Comparison of ENCODE assay signal across 8 cellular contexts in genomic region chr6:119314894-119315272, GRCh38. TPM values are rescaled to one million over a fixed set of nuclear protein-coding genes. Genes with fewer than 3 reads are reported as not detected.
DNase-seq lines count a peak whose midpoint lies in the region; ATAC-seq and TF ChIP-seq lines count a peak whose summit lies in the region.

No MANE protein-coding gene starts in this region.

- 36 to 66% methylated on average over 5 of the region's 5 CpGs for WGBS in upper lobe of left lung, 2 donors
- WGBS in gastroesophageal sphincter (ENCODE audit: low coverage in 1 of 2), 2 donors = 45 to 87% methylated on average over 5 of the region's 5 CpGs

- H3K4me1 Mint-ChIP-seq in activated T-helper 1 cell treated with anti-CD3 and anti-CD28 coated beads, Interleukin-12 subunit alpha, Interleukin-12 subunit beta, Interleukin-2, Interleukin-4 antibody, amounts not matched to agents 30 ng/mL and 10 ng/mL and 1 ng/mL, durations not matched to agents 14 hours and 24 hours and 36 hours (ENCODE audit: low read depth) = peaks cover 69% of the 10 kb centered on the region

- intact Hi-C loops in left ventricle myocardium inferior (cut with micrococcal nuclease) = no loop called here
- intact Hi-C loops in activated T-helper 1 cell treated with anti-CD3 and anti-CD28 coated beads, Interleukin-12 subunit alpha, Interleukin-12 subunit beta, Interleukin-2, Interleukin-4 antibody, amounts not matched to agents 30 ng/mL and 10 ng/mL and 1 ng/mL, durations not matched to agents 14 hours and 24 hours and 36 hours (cut with micrococcal nuclease) = loop anchor here (1.0 to 10.0 kb wide), 8 partner anchors 7 to 420 kb away; partner anchors contain the start of gene ASF1A

- TF ChIP-seq CTCF in left ventricle myocardium inferior (IDR thresholded peaks at IDR 0.05; ENCODE audit: borderline replicate concordance) = no peak
- no peak for TF ChIP-seq CTCF in right atrium auricular region (IDR thresholded peaks at IDR 0.05)
- no peak for TF ChIP-seq CTCF in upper lobe of left lung (IDR thresholded peaks at IDR 0.05)
- TF ChIP-seq CTCF in gastroesophageal sphincter (IDR thresholded peaks at IDR 0.05) = no peak

- H3K4me3 ChIP-seq in left ventricle myocardium inferior (no peak overlapping the region), right atrium auricular region (no peak overlapping the region), upper lobe of left lung (no peak overlapping the region), gastroesophageal sphincter (no peak overlapping the region)

- no peaks in the 10 kb centered on the region for H3K9me3 Mint-ChIP-seq in activated T-helper 1 cell treated with anti-CD3 and anti-CD28 coated beads, Interleukin-12 subunit alpha, Interleukin-12 subunit beta, Interleukin-2, Interleukin-4 antibody, amounts not matched to agents 30 ng/mL and 10 ng/mL and 1 ng/mL, durations not matched to agents 14 hours and 24 hours and 36 hours

- peak overlapping the region; percentile 25 for H3K27ac ChIP-seq in left ventricle myocardium inferior (replicated peaks)
- H3K27ac ChIP-seq in right atrium auricular region = no peak overlapping the region
- H3K27ac ChIP-seq in upper lobe of left lung = peak overlapping the region; percentile 44 to 73 (median 55)
- no peak overlapping the region for H3K27ac ChIP-seq in gastroesophageal sphincter

- TF ChIP-seq EP300 in upper lobe of left lung (IDR thresholded peaks at IDR 0.05) (no peak), gastroesophageal sphincter (IDR thresholded peaks at IDR 0.05) (no peak)

- H3K9me3 ChIP-seq in left ventricle myocardium inferior (replicated peaks) (no peaks in the 10 kb centered on the region), right atrium auricular region (no peaks in the 10 kb centered on the region), upper lobe of left lung (no peaks in the 10 kb centered on the region), gastroesophageal sphincter (no peaks in the 10 kb centered on the region)

- H3K4me1 ChIP-seq in left ventricle myocardium inferior (peaks cover 60% of the 10 kb centered on the region), right atrium auricular region (peaks cover 0 to 29% of the 10 kb centered on the region in 2 donors), upper lobe of left lung (peaks cover 39 to 52% (median 46%) of the 10 kb centered on the region in 4 donors), gastroesophageal sphincter (peaks cover 0 to 55% (median 0%) of the 10 kb centered on the region in 3 donors)

- peaks cover 19% of the 10 kb centered on the region for H3K36me3 Mint-ChIP-seq in activated T-helper 1 cell treated with anti-CD3 and anti-CD28 coated beads, Interleukin-12 subunit alpha, Interleukin-12 subunit beta, Interleukin-2, Interleukin-4 antibody, amounts not matched to agents 30 ng/mL and 10 ng/mL and 1 ng/mL, durations not matched to agents 14 hours and 24 hours and 36 hours (ENCODE audit: low read depth)

- H3K36me3 ChIP-seq in left ventricle myocardium inferior (no peaks in the 10 kb centered on the region), right atrium auricular region (no peaks in the 10 kb centered on the region), upper lobe of left lung (no peaks in the 10 kb centered on the region), gastroesophageal sphincter (peaks cover 0 to 2% of the 10 kb centered on the region in 2 donors)

- peak overlapping the region; percentile 99 for H3K27ac Mint-ChIP-seq in activated T-helper 1 cell treated with anti-CD3 and anti-CD28 coated beads, Interleukin-12 subunit alpha, Interleukin-12 subunit beta, Interleukin-2, Interleukin-4 antibody, amounts not matched to agents 30 ng/mL and 10 ng/mL and 1 ng/mL, durations not matched to agents 14 hours and 24 hours and 36 hours

- no peak for DNase-seq in left ventricle myocardium inferior
- DNase-seq in right atrium auricular region (ENCODE audit: low spot score) = no peak
- no peak for DNase-seq in activated T-helper 1 cell treated with anti-CD3 and anti-CD28 coated beads, Interleukin-12 subunit alpha, Interleukin-12 subunit beta, Interleukin-2, Interleukin-4 antibody, amounts not matched to agents 30 ng/mL and 10 ng/mL and 1 ng/mL, durations not matched to agents 14 hours and 24 hours and 36 hours (ENCODE audit: low spot score)
- DNase-seq in upper lobe of left lung = no peak
- DNase-seq in NCI-H2171 treated with DMSO at 0.1 percent for 48 hours (lab: John Stamatoyannopoulos, UW) = no peak
- DNase-seq in mesenteric fat pad (ENCODE audit: low spot score) = no peak

- peak overlapping the region; percentile 73 for H3K4me3 Mint-ChIP-seq in activated T-helper 1 cell treated with anti-CD3 and anti-CD28 coated beads, Interleukin-12 subunit alpha, Interleukin-12 subunit beta, Interleukin-2, Interleukin-4 antibody, amounts not matched to agents 30 ng/mL and 10 ng/mL and 1 ng/mL, durations not matched to agents 14 hours and 24 hours and 36 hours

- TF ChIP-seq POLR2A in upper lobe of left lung (IDR thresholded peaks at IDR 0.05) = no peak
- TF ChIP-seq POLR2A in gastroesophageal sphincter (IDR thresholded peaks at IDR 0.05) = no peak

- peak; percentile 43 for ATAC-seq in HG03066 (IDR thresholded peaks at IDR 0.05; ENCODE audit: low read depth, unreplicated experiment)
- no peak for ATAC-seq in upper lobe of left lung (ENCODE audit: low FRiP score in 2 of 2)
- ATAC-seq in gastroesophageal sphincter = no peak

- H3K27me3 ChIP-seq in left ventricle myocardium inferior (ENCODE audit: low read depth) = no peaks in the 10 kb centered on the region
- H3K27me3 ChIP-seq in right atrium auricular region = no peaks in the 10 kb centered on the region
- H3K27me3 ChIP-seq in upper lobe of left lung = no peaks in the 10 kb centered on the region
- no peaks in the 10 kb centered on the region for H3K27me3 ChIP-seq in gastroesophageal sphincter

- H3K27me3 Mint-ChIP-seq in activated T-helper 1 cell treated with anti-CD3 and anti-CD28 coated beads, Interleukin-12 subunit alpha, Interleukin-12 subunit beta, Interleukin-2, Interleukin-4 antibody, amounts not matched to agents 30 ng/mL and 10 ng/mL and 1 ng/mL, durations not matched to agents 14 hours and 24 hours and 36 hours (ENCODE audit: insufficient read depth) = no peaks in the 10 kb centered on the region

RNA-seq across cellular contexts. Expression of gene MAN1A1, which starts 34.7 kb away (rescaled TPM):
- total RNA-seq in left ventricle myocardium inferior (19.7 TPM), right atrium auricular region (10 to 100 TPM; 24.8 to 35.8 TPM), upper lobe of left lung (10 to 100 TPM; 61.8 to 98.6 (median 79.1) TPM), gastroesophageal sphincter (100 to 1,000 TPM in 2 of 4 donors, 10 to 100 TPM in 2; 73.3 to 177 (median 110) TPM), mesenteric fat pad (147 TPM)
- total RNA-seq in activated T-helper 1 cell treated with anti-CD3 and anti-CD28 coated beads, Interleukin-12 subunit alpha, Interleukin-12 subunit beta, Interleukin-2, Interleukin-4 antibody, amounts not matched to agents 30 ng/mL and 10 ng/mL and 1 ng/mL, durations not matched to agents 14 hours and 24 hours and 36 hours = 50.1 and 52.4 TPM in 2 replicates

Comparison
In these comparisons a context has a peak if more than half of its experiments do, and no peak if none do; other contexts are left out.
1. H3K27ac ChIP-seq: peak in left ventricle myocardium inferior (single experiment) and upper lobe of left lung (4 of 4); none in right atrium auricular region (0 of 2) and gastroesophageal sphincter (0 of 4).